ENCODE assay signal across 18 cellular contexts in the genomic region with DNA sequence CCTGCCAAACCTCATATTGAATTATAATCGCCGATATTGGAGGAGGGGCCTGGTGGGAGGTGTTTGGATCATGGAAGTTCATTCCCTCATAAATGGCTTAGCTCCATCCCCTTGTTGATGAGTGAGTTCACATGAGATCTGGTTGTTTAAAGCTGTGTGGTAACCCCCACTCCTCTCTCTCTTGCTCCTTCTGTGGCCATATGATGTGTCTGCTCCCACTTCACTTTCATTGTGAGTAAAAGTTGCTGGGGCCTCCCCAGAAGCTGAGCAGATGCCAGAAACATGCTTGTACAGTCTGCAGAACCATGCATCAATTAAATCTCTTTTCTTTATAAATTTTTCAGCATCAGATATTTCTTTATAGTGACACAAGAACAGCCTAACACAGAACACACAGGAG.
DNase-seq lines count a peak whose midpoint lies in the region; ATAC-seq and TF ChIP-seq lines count a peak whose summit lies in the region.
"Had no signal": no experiment of that assay in that cellular context is flagged by ENCODE, and none has a peak within 500 bp of the region (broad histone marks: within the 10 kb centered on the region; RNA-seq: fewer than 3 reads in every experiment).

No MANE protein-coding gene starts in this region.

- H3K27ac Mint-ChIP-seq in activated T-helper 1 cell treated with anti-CD3 and anti-CD28 coated beads, Interleukin-12 subunit alpha, Interleukin-12 subunit beta, Interleukin-2, Interleukin-4 antibody, amounts not matched to agents 30 ng/mL and 10 ng/mL and 1 ng/mL, durations not matched to agents 14 hours and 24 hours and 36 hours, result no peak overlapping the region
- H3K27ac Mint-ChIP-seq: memory B cell; natural killer cell treated with Interleukin-12 subunit alpha and Interleukin-12 subunit beta and Interleukin-15 and Interleukin-18, amount 100 ng/mL, for 72 hours had no signal

- no peaks in the 10 kb centered on the region for H3K27me3 Mint-ChIP-seq in activated T-helper 1 cell treated with anti-CD3 and anti-CD28 coated beads, Interleukin-12 subunit alpha, Interleukin-12 subunit beta, Interleukin-2, Interleukin-4 antibody, amounts not matched to agents 30 ng/mL and 10 ng/mL and 1 ng/mL, durations not matched to agents 14 hours and 24 hours and 36 hours (ENCODE audit: insufficient read depth)
- H3K27me3 Mint-ChIP-seq: memory B cell; natural killer cell treated with Interleukin-12 subunit alpha and Interleukin-12 subunit beta and Interleukin-15 and Interleukin-18, amount 100 ng/mL, for 72 hours had no signal

- no peaks in the 10 kb centered on the region for H3K4me1 Mint-ChIP-seq in activated T-helper 1 cell treated with anti-CD3 and anti-CD28 coated beads, Interleukin-12 subunit alpha, Interleukin-12 subunit beta, Interleukin-2, Interleukin-4 antibody, amounts not matched to agents 30 ng/mL and 10 ng/mL and 1 ng/mL, durations not matched to agents 14 hours and 24 hours and 36 hours (ENCODE audit: low read depth)
- H3K4me1 Mint-ChIP-seq: memory B cell had no signal

- H3K4me3 ChIP-seq in choroid plexus epithelial cell (ENCODE audit: low read depth, low read length), result no peak overlapping the region
- H3K4me3 ChIP-seq: heart right ventricle, SK-N-MC, smooth muscle cell, thoracic aorta had no signal

- H3K4me3 Mint-ChIP-seq in activated T-helper 1 cell treated with anti-CD3 and anti-CD28 coated beads, Interleukin-12 subunit alpha, Interleukin-12 subunit beta, Interleukin-2, Interleukin-4 antibody, amounts not matched to agents 30 ng/mL and 10 ng/mL and 1 ng/mL, durations not matched to agents 14 hours and 24 hours and 36 hours, result no peak overlapping the region
- H3K4me3 Mint-ChIP-seq: memory B cell; natural killer cell treated with Interleukin-12 subunit alpha and Interleukin-12 subunit beta and Interleukin-15 and Interleukin-18, amount 100 ng/mL, for 72 hours had no signal

- no peak for TF ChIP-seq CTCF in choroid plexus epithelial cell (conservative IDR thresholded peaks at IDR 0.05; ENCODE audit: low read depth, low read length)

- ATAC-seq in GM18861 (IDR thresholded peaks at IDR 0.05; ENCODE audit: unreplicated experiment), result peak; percentile 42
- ATAC-seq in HG03378 (IDR thresholded peaks at IDR 0.05; ENCODE audit: unreplicated experiment), result peak; percentile 54
- ATAC-seq: heart right ventricle; natural killer cell treated with Interleukin-12 subunit alpha and Interleukin-12 subunit beta and Interleukin-15 and Interleukin-18, amount 100 ng/mL, for 72 hours; PC-3 had no signal

- DNase-seq in H4 (ENCODE audit: low spot score) (peak; percentile 26), choroid plexus epithelial cell (ENCODE audit: low read depth) (peak; percentile 8), SKM-1 treated with dmso at 0.1 percent for 144 hours (lab: John Stamatoyannopoulos, UW; ENCODE audit: unreplicated experiment) (no peak), NCI-H446 treated with DMSO at 0.1 percent for 48 hours (lab: John Stamatoyannopoulos, UW) (no peak)
- DNase-seq in activated T-helper 1 cell treated with anti-CD3 and anti-CD28 coated beads, Interleukin-12 subunit alpha, Interleukin-12 subunit beta, Interleukin-2, Interleukin-4 antibody, amounts not matched to agents 30 ng/mL and 10 ng/mL and 1 ng/mL, durations not matched to agents 14 hours and 24 hours and 36 hours (ENCODE audit: low spot score), result no peak
- DNase-seq: activated gamma-delta T cell, heart right ventricle, islet precursor cell, MM.1S, NCI-H2081 treated with DMSO at 0.1 percent for 48 hours, PC-3 had no signal

- H3K36me3 Mint-ChIP-seq in activated T-helper 1 cell treated with anti-CD3 and anti-CD28 coated beads, Interleukin-12 subunit alpha, Interleukin-12 subunit beta, Interleukin-2, Interleukin-4 antibody, amounts not matched to agents 30 ng/mL and 10 ng/mL and 1 ng/mL, durations not matched to agents 14 hours and 24 hours and 36 hours (ENCODE audit: low read depth), result no peaks in the 10 kb centered on the region
- H3K36me3 Mint-ChIP-seq: memory B cell; natural killer cell treated with Interleukin-12 subunit alpha and Interleukin-12 subunit beta and Interleukin-15 and Interleukin-18, amount 100 ng/mL, for 72 hours had no signal

- intact Hi-C loops in activated T-helper 1 cell treated with anti-CD3 and anti-CD28 coated beads, Interleukin-12 subunit alpha, Interleukin-12 subunit beta, Interleukin-2, Interleukin-4 antibody, amounts not matched to agents 30 ng/mL and 10 ng/mL and 1 ng/mL, durations not matched to agents 14 hours and 24 hours and 36 hours (cut with micrococcal nuclease), result no loop called here

- peaks cover 4% of the 10 kb centered on the region for H3K9me3 Mint-ChIP-seq in activated T-helper 1 cell treated with anti-CD3 and anti-CD28 coated beads, Interleukin-12 subunit alpha, Interleukin-12 subunit beta, Interleukin-2, Interleukin-4 antibody, amounts not matched to agents 30 ng/mL and 10 ng/mL and 1 ng/mL, durations not matched to agents 14 hours and 24 hours and 36 hours

Comparison
In these comparisons a context has a peak if more than half of its experiments do, and no peak if none do; other contexts are left out.
1. DNase-seq: peak in H4 (single experiment) and choroid plexus epithelial cell (single experiment); none in activated T-helper 1 cell treated with anti-CD3 and anti-CD28 coated beads, Interleukin-12 subunit alpha, Interleukin-12 subunit beta, Interleukin-2, Interleukin-4 antibody, amounts not matched to agents 30 ng/mL and 10 ng/mL and 1 ng/mL, durations not matched to agents 14 hours and 24 hours and 36 hours (single experiment), SKM-1 treated with dmso at 0.1 percent for 144 hours (single experiment) and NCI-H446 treated with DMSO at 0.1 percent for 48 hours (single experiment).